In the genomic region with DNA sequence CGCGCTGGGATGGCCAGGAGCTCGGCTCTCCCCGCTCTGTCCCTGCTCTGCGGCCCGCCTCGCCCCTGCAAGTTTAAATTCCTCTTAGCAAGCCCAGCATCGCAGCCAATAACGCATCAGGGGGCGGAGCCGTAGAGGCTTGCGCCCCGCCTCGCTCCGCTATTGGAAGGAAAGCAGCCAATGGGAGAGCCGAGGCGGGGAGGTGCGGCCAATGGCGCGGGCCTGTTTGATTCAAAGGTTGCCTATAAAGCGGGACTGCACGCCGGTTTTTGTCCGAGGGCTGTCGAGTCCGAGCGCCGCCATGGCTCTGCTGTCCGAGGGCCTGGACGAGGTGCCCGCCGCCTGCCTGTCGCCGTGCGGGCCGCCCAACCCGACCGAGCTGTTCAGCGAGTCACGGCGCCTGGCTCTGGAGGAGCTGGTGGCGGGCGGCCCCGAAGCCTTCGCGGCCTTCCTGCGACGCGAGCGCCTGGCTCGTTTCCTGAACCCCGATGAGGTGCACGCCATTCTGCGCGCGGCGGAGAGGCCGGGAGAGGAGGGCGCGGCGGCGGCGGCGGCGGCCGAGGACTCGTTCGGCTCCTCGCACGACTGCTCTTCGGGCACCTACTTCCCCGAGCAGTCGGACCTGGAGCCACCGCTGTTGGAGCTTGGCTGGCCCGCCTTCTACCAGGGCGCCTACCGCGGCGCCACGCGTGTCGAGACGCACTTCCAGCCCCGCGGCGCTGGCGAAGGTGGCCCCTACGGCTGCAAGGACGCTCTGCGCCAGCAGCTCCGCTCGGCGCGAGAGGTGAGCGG, we compare ENCODE assay signal across 8 cellular contexts. TPM values are rescaled to one million over a fixed set of nuclear protein-coding genes. Genes with fewer than 3 reads are reported as not detected.
A peak's percentile ranks its signal among the peaks of the same experiment; 100 is the strongest.
DNase-seq lines count a peak whose midpoint lies in the region; ATAC-seq and TF ChIP-seq lines count a peak whose summit lies in the region.

Gene FAM83D, plus strand, starts transcription at position 276 of the 792 bp plus-strand sequence. Its CDS starts 26 bp downstream, at position 302.

- peaks cover 32% of the 10 kb centered on the region for H3K4me1 Mint-ChIP-seq in WTC11

- no peaks in the 10 kb centered on the region for H3K27me3 Mint-ChIP-seq in WTC11 (ENCODE audit: low read depth)

- no peak for TF ChIP-seq CTCF in AG09319 (IDR thresholded peaks at IDR 0.05; ENCODE audit: low read depth, low read length)
- no peak; the same call in 1 of the 2 replicates for TF ChIP-seq CTCF in WTC11 (IDR thresholded peaks at IDR 0.05)

- ATAC-seq in GM19025 (IDR thresholded peaks at IDR 0.05; ENCODE audit: low read depth, unreplicated experiment) (peak; percentile 87), HG03280 (IDR thresholded peaks at IDR 0.05; ENCODE audit: unreplicated experiment) (peak; percentile 94), WTC11 (peak; percentile 94)

- H3K4me3 Mint-ChIP-seq in WTC11 = peak within 1 kb of the TSS; percentile 86

- no peak within 1 kb of the TSS for H3K27ac ChIP-seq in caudate nucleus (ENCODE audit: low read depth, low read length)

- no peak within 1 kb of the TSS for H3K27ac Mint-ChIP-seq in WTC11

- POLR2A ChIA-PET in WTC11 (lab: Charles Lee) = interaction anchor here (0.5 to 1.7 kb wide), 12 partner anchors 10 to 124 kb away, joined by 3 to 21 read pairs (median 4); partner anchors contain the start of genes DHX35 and PPP1R16B

- peaks cover 23% of the 10 kb centered on the region for H3K36me3 Mint-ChIP-seq in WTC11

- CTCF ChIA-PET in WTC11 (lab: Charles Lee) = interaction anchor here (0.6 to 1.9 kb wide), 23 partner anchors 9 to 455 kb away, joined by 3 to 15 read pairs (median 4); partner anchors contain the start of gene DHX35

- H3K9me3 Mint-ChIP-seq in WTC11 = no peaks in the 10 kb centered on the region

- DNase-seq in AG09319 (ENCODE audit: extremely low read depth, low read depth) = peak; percentile 96
- peak; percentile 99 for DNase-seq in NCI-H345 (lab: John Stamatoyannopoulos, UW)
- DNase-seq in WTC11 (ENCODE audit: low spot score) = peak; percentile 99
- DNase-seq in caudate nucleus (lab: John Stamatoyannopoulos, UW) = peak; percentile 19 to 98 (median 92)
- peak; percentile 96 for DNase-seq in inferior parietal cortex (ENCODE audit: extremely low spot score)
- DNase-seq in stimulated activated CD4-positive, alpha-beta T cell treated with anti-CD3 and anti-CD28 coated beads, Interleukin-12 subunit alpha, Interleukin-12 subunit beta, amount 100 ng/mL, for 24 hours (ENCODE audit: low read depth in 2 of 2) = peak; percentile 87 to 95

TF ChIP-seq in WTC11, 78 proteins besides CTCF, POLR2A, EP300 and RAD21 (continues in another document):
- TF ChIP-seq ZNF138 (CRISPR knock-in tag; conservative IDR thresholded peaks at IDR 0.05) (no peak; the same call in 1 of the 2 replicates), ERG (CRISPR knock-in tag; IDR thresholded peaks at IDR 0.05) (no peak), ELF4 (CRISPR knock-in tag; IDR thresholded peaks at IDR 0.05; ENCODE audit: low read depth) (no peak), NFATC4 (CRISPR knock-in tag; IDR thresholded peaks at IDR 0.05) (peak; percentile 43; the same call in 1 of the 2 replicates), CREM (CRISPR knock-in tag; IDR thresholded peaks at IDR 0.05) (no peak), NR2C2 (CRISPR knock-in tag; IDR thresholded peaks at IDR 0.05) (no peak), ESRRA (CRISPR knock-in tag; IDR thresholded peaks at IDR 0.05; ENCODE audit: borderline replicate concordance) (no peak; the same call in 1 of the 2 replicates), NFE2L1 (CRISPR knock-in tag; IDR thresholded peaks at IDR 0.05) (peak; percentile 78), ZNF396 (CRISPR knock-in tag; IDR thresholded peaks at IDR 0.05; ENCODE audit: borderline replicate concordance) (no peak), IRF2 (CRISPR knock-in tag; IDR thresholded peaks at IDR 0.05; ENCODE audit: borderline replicate concordance, low read depth) (no peak), GRHL2 (CRISPR knock-in tag; IDR thresholded peaks at IDR 0.05; ENCODE audit: insufficient replicate concordance, severe bottlenecking) (no peak)
- TF ChIP-seq, protein P1, sequence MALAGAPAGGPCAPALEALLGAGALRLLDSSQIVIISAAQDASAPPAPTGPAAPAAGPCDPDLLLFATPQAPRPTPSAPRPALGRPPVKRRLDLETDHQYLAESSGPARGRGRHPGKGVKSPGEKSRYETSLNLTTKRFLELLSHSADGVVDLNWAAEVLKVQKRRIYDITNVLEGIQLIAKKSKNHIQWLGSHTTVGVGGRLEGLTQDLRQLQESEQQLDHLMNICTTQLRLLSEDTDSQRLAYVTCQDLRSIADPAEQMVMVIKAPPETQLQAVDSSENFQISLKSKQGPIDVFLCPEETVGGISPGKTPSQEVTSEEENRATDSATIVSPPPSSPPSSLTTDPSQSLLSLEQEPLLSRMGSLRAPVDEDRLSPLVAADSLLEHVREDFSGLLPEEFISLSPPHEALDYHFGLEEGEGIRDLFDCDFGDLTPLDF (CRISPR knock-in tag; IDR thresholded peaks at IDR 0.05) = 0 out of 2 replicates have a peak, but pooled peaks have one; percentile 56
- TF ChIP-seq, protein P2, sequence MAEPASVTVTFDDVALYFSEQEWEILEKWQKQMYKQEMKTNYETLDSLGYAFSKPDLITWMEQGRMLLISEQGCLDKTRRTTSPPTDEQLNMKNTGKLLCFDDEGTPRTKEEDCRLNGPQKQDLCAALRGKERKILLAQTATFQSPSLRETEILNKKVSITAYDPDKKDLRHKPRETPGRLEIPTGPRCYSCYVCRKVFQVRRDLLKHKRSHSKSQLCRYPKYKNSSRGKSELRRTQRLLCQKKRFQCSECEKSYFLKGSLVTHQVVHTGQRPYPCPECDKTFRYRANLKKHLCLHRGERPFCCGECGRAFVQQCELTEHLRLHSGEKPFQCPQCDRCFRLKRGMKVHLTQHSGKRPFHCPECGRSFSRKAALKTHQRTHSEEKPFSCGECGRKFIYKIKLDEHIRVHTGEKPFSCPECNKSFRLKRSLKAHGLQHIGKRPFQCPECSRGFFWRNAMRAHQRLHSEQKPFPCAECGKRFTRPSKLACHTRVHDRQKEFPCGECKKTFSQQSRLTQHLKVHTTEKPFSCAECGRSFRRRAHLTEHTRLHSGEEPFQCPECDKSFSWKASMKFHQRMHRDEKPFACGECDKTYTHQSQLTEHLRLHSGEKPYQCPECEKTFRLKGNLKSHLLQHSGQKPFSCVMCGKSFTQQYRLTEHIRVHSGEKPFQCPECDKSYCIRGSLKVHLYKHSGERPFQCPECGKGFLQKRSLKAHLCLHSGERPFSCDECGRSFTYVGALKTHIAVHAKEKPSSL (CRISPR knock-in tag; conservative IDR thresholded peaks at IDR 0.05) = no peak
- TF ChIP-seq, protein P3, sequence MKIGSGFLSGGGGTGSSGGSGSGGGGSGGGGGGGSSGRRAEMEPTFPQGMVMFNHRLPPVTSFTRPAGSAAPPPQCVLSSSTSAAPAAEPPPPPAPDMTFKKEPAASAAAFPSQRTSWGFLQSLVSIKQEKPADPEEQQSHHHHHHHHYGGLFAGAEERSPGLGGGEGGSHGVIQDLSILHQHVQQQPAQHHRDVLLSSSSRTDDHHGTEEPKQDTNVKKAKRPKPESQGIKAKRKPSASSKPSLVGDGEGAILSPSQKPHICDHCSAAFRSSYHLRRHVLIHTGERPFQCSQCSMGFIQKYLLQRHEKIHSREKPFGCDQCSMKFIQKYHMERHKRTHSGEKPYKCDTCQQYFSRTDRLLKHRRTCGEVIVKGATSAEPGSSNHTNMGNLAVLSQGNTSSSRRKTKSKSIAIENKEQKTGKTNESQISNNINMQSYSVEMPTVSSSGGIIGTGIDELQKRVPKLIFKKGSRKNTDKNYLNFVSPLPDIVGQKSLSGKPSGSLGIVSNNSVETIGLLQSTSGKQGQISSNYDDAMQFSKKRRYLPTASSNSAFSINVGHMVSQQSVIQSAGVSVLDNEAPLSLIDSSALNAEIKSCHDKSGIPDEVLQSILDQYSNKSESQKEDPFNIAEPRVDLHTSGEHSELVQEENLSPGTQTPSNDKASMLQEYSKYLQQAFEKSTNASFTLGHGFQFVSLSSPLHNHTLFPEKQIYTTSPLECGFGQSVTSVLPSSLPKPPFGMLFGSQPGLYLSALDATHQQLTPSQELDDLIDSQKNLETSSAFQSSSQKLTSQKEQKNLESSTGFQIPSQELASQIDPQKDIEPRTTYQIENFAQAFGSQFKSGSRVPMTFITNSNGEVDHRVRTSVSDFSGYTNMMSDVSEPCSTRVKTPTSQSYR (CRISPR knock-in tag; IDR thresholded peaks at IDR 0.05) = no peak
- TF ChIP-seq, protein P4, sequence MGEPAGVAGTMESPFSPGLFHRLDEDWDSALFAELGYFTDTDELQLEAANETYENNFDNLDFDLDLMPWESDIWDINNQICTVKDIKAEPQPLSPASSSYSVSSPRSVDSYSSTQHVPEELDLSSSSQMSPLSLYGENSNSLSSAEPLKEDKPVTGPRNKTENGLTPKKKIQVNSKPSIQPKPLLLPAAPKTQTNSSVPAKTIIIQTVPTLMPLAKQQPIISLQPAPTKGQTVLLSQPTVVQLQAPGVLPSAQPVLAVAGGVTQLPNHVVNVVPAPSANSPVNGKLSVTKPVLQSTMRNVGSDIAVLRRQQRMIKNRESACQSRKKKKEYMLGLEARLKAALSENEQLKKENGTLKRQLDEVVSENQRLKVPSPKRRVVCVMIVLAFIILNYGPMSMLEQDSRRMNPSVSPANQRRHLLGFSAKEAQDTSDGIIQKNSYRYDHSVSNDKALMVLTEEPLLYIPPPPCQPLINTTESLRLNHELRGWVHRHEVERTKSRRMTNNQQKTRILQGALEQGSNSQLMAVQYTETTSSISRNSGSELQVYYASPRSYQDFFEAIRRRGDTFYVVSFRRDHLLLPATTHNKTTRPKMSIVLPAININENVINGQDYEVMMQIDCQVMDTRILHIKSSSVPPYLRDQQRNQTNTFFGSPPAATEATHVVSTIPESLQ (CRISPR knock-in tag; IDR thresholded peaks at IDR 0.05) = no peak

RNA-seq across cellular contexts. Expression of gene FAM83D, which starts in this region (rescaled TPM):
- 57.7 to 66.9 TPM (median 58.3 TPM) in 3 replicates for total RNA-seq in WTC11 (2021)
